21 cellular contexts compared by ENCODE assay signal in genomic region chr4:165810726-165811125, GRCh38.
"Had no signal": no experiment of that assay in that cellular context is flagged by ENCODE, and none has a peak within 500 bp of the region (broad histone marks: within the 10 kb centered on the region; RNA-seq: fewer than 3 reads in every experiment).

No MANE protein-coding gene starts in this region.

- FAIRE-seq: keratinocyte had no signal

- H3K4me3 ChIP-seq: adrenal gland, gastrocnemius medialis, heart right ventricle, ovary, uterus had no signal

- H3K27me3 Mint-ChIP-seq: activated CD4-positive, alpha-beta T cell treated with anti-CD3 and anti-CD28 coated beads, Interleukin-2, amount 10 ng/mL, durations not matched to agents 7 days and 5 days; activated naive CD4-positive, alpha-beta T cell treated with anti-CD3 and anti-CD28 coated beads, Interleukin-2, amount 10 ng/mL, durations not matched to agents 7 days and 5 days; activated T-helper 17 cell treated with anti-CD3 and anti-CD28 coated beads, Interleukin-2, amount 50 U/mL, for 72 hours; brain; dendritic cell treated with granulocyte-macrophage colony-stimulating factor and Interleukin-4, amounts not matched to agents 40 ng/mL and 50 ng/mL, for 4 days; effector memory CD8-positive, alpha-beta T cell; stimulated activated naive CD8-positive, alpha-beta T cell treated with anti-CD3 and anti-CD28 coated beads, Interleukin-15, Interleukin-2, amounts not matched to agents 100 ng/mL and 50 ng/mL, for 24 hours had no signal

- H3K27ac ChIP-seq: adrenal gland, gastrocnemius medialis, heart right ventricle, ovary, uterus had no signal

- H3K27ac Mint-ChIP-seq: activated CD4-positive, alpha-beta T cell treated with anti-CD3 and anti-CD28 coated beads, Interleukin-2, amount 10 ng/mL, durations not matched to agents 7 days and 5 days; activated naive CD4-positive, alpha-beta T cell treated with anti-CD3 and anti-CD28 coated beads, Interleukin-2, amount 10 ng/mL, durations not matched to agents 7 days and 5 days; activated T-helper 17 cell treated with anti-CD3 and anti-CD28 coated beads, Interleukin-2, amount 50 U/mL, for 72 hours; brain; dendritic cell treated with granulocyte-macrophage colony-stimulating factor and Interleukin-4, amounts not matched to agents 40 ng/mL and 50 ng/mL, for 4 days; effector memory CD8-positive, alpha-beta T cell; stimulated activated naive CD8-positive, alpha-beta T cell treated with anti-CD3 and anti-CD28 coated beads, Interleukin-15, Interleukin-2, amounts not matched to agents 100 ng/mL and 50 ng/mL, for 24 hours had no signal

- H3K4me3 Mint-ChIP-seq: activated CD4-positive, alpha-beta T cell treated with anti-CD3 and anti-CD28 coated beads, Interleukin-2, amount 10 ng/mL, durations not matched to agents 7 days and 5 days; activated naive CD4-positive, alpha-beta T cell treated with anti-CD3 and anti-CD28 coated beads, Interleukin-2, amount 10 ng/mL, durations not matched to agents 7 days and 5 days; activated T-helper 17 cell treated with anti-CD3 and anti-CD28 coated beads, Interleukin-2, amount 50 U/mL, for 72 hours; brain; dendritic cell treated with granulocyte-macrophage colony-stimulating factor and Interleukin-4, amounts not matched to agents 40 ng/mL and 50 ng/mL, for 4 days; effector memory CD8-positive, alpha-beta T cell; neural crest cell; stimulated activated naive CD8-positive, alpha-beta T cell treated with anti-CD3 and anti-CD28 coated beads, Interleukin-15, Interleukin-2, amounts not matched to agents 100 ng/mL and 50 ng/mL, for 24 hours had no signal

- DNase-seq: activated CD4-positive, alpha-beta T cell treated with anti-CD3 and anti-CD28 coated beads, Interleukin-2, amount 10 ng/mL, durations not matched to agents 7 days and 5 days; activated CD4-positive, CD25-positive, alpha-beta regulatory T cell; activated naive CD4-positive, alpha-beta T cell treated with anti-CD3 and anti-CD28 coated beads, Interleukin-2, amount 10 ng/mL, durations not matched to agents 7 days and 5 days; activated T-cell treated with anti-CD3 and anti-CD28 coated beads for 4 hours; adrenal gland; effector memory CD8-positive, alpha-beta T cell; erythroblast; gastrocnemius medialis; heart right ventricle; left ventricle myocardium superior; mesenchymal stem cell; ovary; stimulated activated CD4-positive, alpha-beta T cell treated with anti-CD3 and anti-CD28 coated beads, Interleukin-4, amount 100 ng/mL, for 24 hours; T-helper 2 cell; uterus had no signal

- H3K36me3 Mint-ChIP-seq: activated naive CD4-positive, alpha-beta T cell treated with anti-CD3 and anti-CD28 coated beads, Interleukin-2, amount 10 ng/mL, durations not matched to agents 7 days and 5 days; brain had no signal

- H3K9me3 ChIP-seq: adrenal gland, gastrocnemius medialis, heart right ventricle, ovary, uterus had no signal

- H3K9me3 Mint-ChIP-seq: activated CD4-positive, alpha-beta T cell treated with anti-CD3 and anti-CD28 coated beads, Interleukin-2, amount 10 ng/mL, durations not matched to agents 7 days and 5 days; activated naive CD4-positive, alpha-beta T cell treated with anti-CD3 and anti-CD28 coated beads, Interleukin-2, amount 10 ng/mL, durations not matched to agents 7 days and 5 days; activated T-helper 17 cell treated with anti-CD3 and anti-CD28 coated beads, Interleukin-2, amount 50 U/mL, for 72 hours; stimulated activated naive CD8-positive, alpha-beta T cell treated with anti-CD3 and anti-CD28 coated beads, Interleukin-15, Interleukin-2, amounts not matched to agents 100 ng/mL and 50 ng/mL, for 24 hours had no signal

- ATAC-seq: activated T-helper 17 cell treated with anti-CD3 and anti-CD28 coated beads, Interleukin-2, amount 50 U/mL, for 72 hours; effector memory CD8-positive, alpha-beta T cell; gastrocnemius medialis; heart right ventricle; left ventricle myocardium superior had no signal

- H3K4me1 Mint-ChIP-seq: activated CD4-positive, alpha-beta T cell treated with anti-CD3 and anti-CD28 coated beads, Interleukin-2, amount 10 ng/mL, durations not matched to agents 7 days and 5 days; activated naive CD4-positive, alpha-beta T cell treated with anti-CD3 and anti-CD28 coated beads, Interleukin-2, amount 10 ng/mL, durations not matched to agents 7 days and 5 days; activated T-helper 17 cell treated with anti-CD3 and anti-CD28 coated beads, Interleukin-2, amount 50 U/mL, for 72 hours; brain; neural crest cell had no signal

- H3K27me3 ChIP-seq: adrenal gland, gastrocnemius medialis, heart right ventricle, ovary, uterus had no signal

- H3K36me3 ChIP-seq: adrenal gland, gastrocnemius medialis, heart right ventricle, ovary, uterus had no signal

- H3K4me1 ChIP-seq: adrenal gland, gastrocnemius medialis, heart right ventricle, uterus had no signal
